In genomic region chr5:179795863-179796833, GRCh38 we compare ENCODE assay signal across 8 cellular contexts. TPM values are rescaled to one million over a fixed set of nuclear protein-coding genes. Genes with fewer than 3 reads are reported as not detected.
DNase-seq lines count a peak whose midpoint lies in the region; ATAC-seq and TF ChIP-seq lines count a peak whose summit lies in the region.

No MANE protein-coding gene starts in this region.

- peak; percentile 96 for DNase-seq in H7
- no peak for DNase-seq in LNCaP clone FGC (ENCODE audit: low read depth)
- DNase-seq in SKM-1 treated with dmso at 0.1 percent for 144 hours (lab: John Stamatoyannopoulos, UW; ENCODE audit: unreplicated experiment) = peak; percentile 76
- peak; percentile 60 for DNase-seq in amniotic stem cell (lab: John Stamatoyannopoulos, UW)
- peak; percentile 87 for DNase-seq in left cardiac atrium
- peak; percentile 64 to 96 (median 76) for DNase-seq in posterior cingulate gyrus
- DNase-seq in pons (ENCODE audit: low spot score) = no peak

- H3K4me3 ChIP-seq in H7 (ENCODE audit: insufficient read depth, low read depth, low read length) (peak overlapping the region; percentile 84), LNCaP clone FGC (ENCODE audit: low read depth, low read length) (peak overlapping the region; percentile 69)

- H3K36me3 ChIP-seq in H7 (replicated peaks; ENCODE audit: control insufficient read depth, insufficient read depth, low read length) = peaks cover 16% of the 10 kb centered on the region

- peak; percentile 74 to 75 for ATAC-seq in left cardiac atrium

- TF ChIP-seq CTCF in GM12872 (IDR thresholded peaks at IDR 0.05; ENCODE audit: insufficient read depth, low read depth, low read length) (peak; percentile 59; the same call in 1 of the 3 replicates), LNCaP clone FGC (IDR thresholded peaks at IDR 0.05; ENCODE audit: control insufficient read depth, extremely low read depth, insufficient read depth) (peak; percentile 97)

- no peaks in the 10 kb centered on the region for H3K27me3 ChIP-seq in H7 (ENCODE audit: control insufficient read depth, insufficient read depth, low read length)

- intact Hi-C loops in left cardiac atrium (cut with DNase I) (loop anchor here in 1 of 2 donors (2.0 to 5.0 kb wide), 2 partner anchors 33 to 119 kb away; no protein-coding TSS in a partner anchor), posterior cingulate gyrus (cut with DNase I) (loop anchor here (5.0 kb wide), 1 partner anchor 34 kb away; no protein-coding TSS in a partner anchor)

RNA-seq across cellular contexts. Expression of gene LTC4S, which starts 2.4 kb away (rescaled TPM):
- 0.67 and 5.1 TPM in 2 replicates for total RNA-seq in H7 (2014; rRNA removed; shearing (Covaris generic))
- 10 to 100 TPM; 13.9 to 16.1 TPM for total RNA-seq in left cardiac atrium

RNA-seq across cellular contexts. Expression of gene MGAT4B, which starts 10.5 kb away (rescaled TPM):
- 131 and 148 TPM in 2 replicates for total RNA-seq in H7 (2014; rRNA removed; shearing (Covaris generic))
- 10 to 100 TPM; 66.5 to 85.9 TPM for total RNA-seq in left cardiac atrium

RNA-seq across cellular contexts. Expression of gene SQSTM1, which starts 24.6 kb away (rescaled TPM):
- total RNA-seq in H7 (2014; rRNA removed; shearing (Covaris generic)) = 161 and 184 TPM in 2 replicates
- total RNA-seq in left cardiac atrium = 100 to 1,000 TPM; 302 to 316 TPM

Comparison
In these comparisons a context has a peak if more than half of its experiments do, and no peak if none do; other contexts are left out.
1. DNase-seq: peak in H7 (single experiment), SKM-1 treated with dmso at 0.1 percent for 144 hours (single experiment), amniotic stem cell (single experiment), left cardiac atrium (single experiment) and posterior cingulate gyrus (10 of 10); none in LNCaP clone FGC (single experiment) and pons (single experiment).